Comparison of ENCODE assay signal across 8 cellular contexts in genomic region chr1:215710340-215710971, GRCh38.
DNase-seq lines count a peak whose midpoint lies in the region; ATAC-seq and TF ChIP-seq lines count a peak whose summit lies in the region.

No MANE protein-coding gene starts in this region.

- TF ChIP-seq CTCF in AG10803 (conservative IDR thresholded peaks at IDR 0.05; ENCODE audit: low read length) = peak; percentile 70

- H3K4me3 ChIP-seq in AG10803 (ENCODE audit: low read length) = no peak overlapping the region

- peak; percentile 60 for DNase-seq in AG10803 (ENCODE audit: low read depth)
- DNase-seq in NCI-H1105 (lab: John Stamatoyannopoulos, UW) = peak; percentile 74
- DNase-seq in SKM-1 treated with dmso at 0.1 percent for 144 hours (lab: John Stamatoyannopoulos, UW; ENCODE audit: unreplicated experiment) = peak; percentile 70
- peak; percentile 36 for DNase-seq in hepatic stellate cell (ENCODE audit: low spot score)
- DNase-seq in GOT3 (lab: John Stamatoyannopoulos, UW) = no peak

- ATAC-seq in GM18499 (IDR thresholded peaks at IDR 0.05; ENCODE audit: insufficient read depth, unreplicated experiment) (peak; percentile 60), HG02870 (IDR thresholded peaks at IDR 0.05; ENCODE audit: unreplicated experiment) (peak; percentile 73)
- ATAC-seq in activated CD4-positive, CD25-positive, alpha-beta regulatory T cell treated with anti-CD3 and anti-CD28 coated beads, Interleukin-2, amount 50 U/mL, for 24 hours = no peak

Comparison
In these comparisons a context has a peak if more than half of its experiments do, and no peak if none do; other contexts are left out.
1. ATAC-seq: peak in GM18499 (single experiment) and HG02870 (single experiment); none in activated CD4-positive, CD25-positive, alpha-beta regulatory T cell treated with anti-CD3 and anti-CD28 coated beads, Interleukin-2, amount 50 U/mL, for 24 hours (0 of 2).